In the genomic region with DNA sequence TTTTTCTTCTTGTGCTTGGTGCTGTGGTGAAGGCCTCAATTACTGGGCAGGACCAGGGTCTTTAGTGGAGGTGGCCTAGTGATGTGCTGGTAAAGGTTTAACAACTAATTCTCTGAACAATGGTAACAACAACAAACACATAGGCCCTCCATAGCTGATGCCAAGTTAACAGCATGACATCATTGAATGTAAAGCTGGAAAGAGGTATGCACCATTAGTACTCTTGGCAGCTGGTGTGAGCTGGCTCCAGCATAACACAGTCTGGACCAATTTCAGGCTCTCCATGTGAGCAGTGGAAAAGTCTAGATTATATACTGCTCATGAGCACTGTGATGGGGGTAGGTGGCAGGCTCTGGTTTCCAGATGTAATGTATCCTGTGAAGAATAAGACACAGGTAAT, we compare ENCODE assay signal across 2 cellular contexts.
TF ChIP-seq lines count a peak whose summit lies in the region.

No MANE protein-coding gene starts in this region.

TF ChIP-seq in HepG2, 621 proteins besides CTCF, POLR2A, EP300 and RAD21 (continued from another document):
- TF ChIP-seq MYC (CRISPR knock-in tag; IDR thresholded peaks at IDR 0.05; ENCODE audit: borderline replicate concordance) = no peak
- no peak for TF ChIP-seq PHF8 (CRISPR knock-in tag; IDR thresholded peaks at IDR 0.05)

TF ChIP-seq in endothelial cell of umbilical vein, 7 proteins besides CTCF, POLR2A, EP300 and RAD21 (continued from another document):
- TF ChIP-seq JUN (IDR thresholded peaks at IDR 0.05; ENCODE audit: borderline replicate concordance, insufficient read depth, insufficient read length, low read depth) = peak; percentile 45
TF ChIP-seq in endothelial cell of umbilical vein: peak in this region for 1.
